ENCODE assay signal across 22 cellular contexts in genomic region chr2:52036853-52037252, GRCh38.
"Had no signal": no experiment of that assay in that cellular context is flagged by ENCODE, and none has a peak within 500 bp of the region (broad histone marks: within the 10 kb centered on the region; RNA-seq: fewer than 3 reads in every experiment).

No MANE protein-coding gene starts in this region.

- H3K36me3 ChIP-seq: colonic mucosa, esophagus muscularis mucosa, gastroesophageal sphincter, heart right ventricle, left lung, lower lobe of right lung had no signal

- FAIRE-seq: endothelial cell of umbilical vein, frontal cortex, islet of Langerhans, keratinocyte had no signal

- H3K4me3 ChIP-seq: colonic mucosa, esophagus muscularis mucosa, gastroesophageal sphincter, heart right ventricle, left lung, lower lobe of right lung, mucosa of descending colon had no signal

- H3K27ac ChIP-seq: colonic mucosa, esophagus muscularis mucosa, foreskin keratinocyte, gastroesophageal sphincter, heart right ventricle, left lung, lower lobe of right lung had no signal

- H3K36me3 Mint-ChIP-seq: mesothelial cell of epicardium; naive B cell; naive thymus-derived CD8-positive, alpha-beta T cell had no signal

- H3K4me1 Mint-ChIP-seq: mesothelial cell of epicardium; naive B cell; naive thymus-derived CD8-positive, alpha-beta T cell had no signal

- H3K27ac Mint-ChIP-seq: dendritic cell treated with granulocyte-macrophage colony-stimulating factor and Interleukin-4, amounts not matched to agents 40 ng/mL and 50 ng/mL, for 4 days; mesothelial cell of epicardium; naive B cell; naive thymus-derived CD8-positive, alpha-beta T cell had no signal

- H3K27me3 ChIP-seq: colonic mucosa, esophagus muscularis mucosa, foreskin keratinocyte, gastroesophageal sphincter, heart right ventricle, left lung had no signal

- H3K9me3 ChIP-seq: colonic mucosa, esophagus muscularis mucosa, gastroesophageal sphincter, heart right ventricle, left lung, lower lobe of right lung, mucosa of descending colon had no signal

- H3K4me3 Mint-ChIP-seq: dendritic cell treated with granulocyte-macrophage colony-stimulating factor and Interleukin-4, amounts not matched to agents 40 ng/mL and 50 ng/mL, for 4 days; mesothelial cell of epicardium; naive B cell; naive thymus-derived CD8-positive, alpha-beta T cell had no signal

- DNase-seq: colonic mucosa; cortex of kidney; effector memory CD4-positive, alpha-beta T cell; foreskin keratinocyte; heart right ventricle; hippocampal formation; left cardiac atrium; left lung; left ventricle myocardium superior; lower lobe of right lung; mesenchymal stem cell; mucosa of descending colon; naive B cell; naive thymus-derived CD8-positive, alpha-beta T cell had no signal

- H3K27me3 Mint-ChIP-seq: dendritic cell treated with granulocyte-macrophage colony-stimulating factor and Interleukin-4, amounts not matched to agents 40 ng/mL and 50 ng/mL, for 4 days; naive B cell; naive thymus-derived CD8-positive, alpha-beta T cell had no signal

- H3K9me3 Mint-ChIP-seq: dendritic cell treated with granulocyte-macrophage colony-stimulating factor and Interleukin-4, amounts not matched to agents 40 ng/mL and 50 ng/mL, for 4 days; mesothelial cell of epicardium had no signal

- H3K4me1 ChIP-seq: colonic mucosa, esophagus muscularis mucosa, foreskin keratinocyte, gastroesophageal sphincter, heart right ventricle, left lung, lower lobe of right lung had no signal
